Comparison of ENCODE assay signal across 10 cellular contexts in the genomic region with DNA sequence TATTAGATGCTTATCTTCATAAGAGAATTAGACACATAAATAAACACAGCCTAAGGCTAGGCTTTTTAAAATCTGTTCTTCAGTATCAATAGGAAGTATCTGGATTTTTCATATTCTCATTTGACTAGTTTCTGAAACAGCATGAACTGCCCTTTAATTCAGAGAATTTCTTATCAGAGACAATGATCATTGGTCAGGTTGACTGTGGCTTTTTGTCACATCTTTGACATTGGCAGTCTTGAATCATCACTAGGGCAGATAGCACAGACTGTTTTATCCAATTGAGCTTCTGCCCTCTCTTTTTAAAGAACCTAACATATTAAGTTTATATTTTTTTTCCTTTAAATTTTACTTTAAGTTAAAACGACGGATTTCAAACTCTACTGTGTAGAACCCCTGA.
"Had no signal": no experiment of that assay in that cellular context is flagged by ENCODE, and none has a peak within 500 bp of the region (broad histone marks: within the 10 kb centered on the region; RNA-seq: fewer than 3 reads in every experiment).

No MANE protein-coding gene starts in this region.

- H3K9me3 ChIP-seq: HAP-1 had no signal

- ATAC-seq: GM23338, HCT116 had no signal

- H3K36me3 ChIP-seq: HAP-1 had no signal

- H3K9ac ChIP-seq: GM23248 had no signal

- FAIRE-seq: H1 had no signal

- H3K4me3 ChIP-seq: GM23248, GM23338, HAP-1 had no signal

- H3K27ac Mint-ChIP-seq: GM23338, H9, HFFc6 had no signal

- H3K4me3 Mint-ChIP-seq: GM23338, H9, HFFc6 had no signal

- H3K27ac ChIP-seq: GM23248 had no signal

- DNase-seq: GM23248, GOT3, H7, H9, HCEC 1CT, HFFc6 had no signal

- H3K9me3 Mint-ChIP-seq: GM23338, H9, HFFc6 had no signal
